Comparison of ENCODE assay signal across 8 cellular contexts in the genomic region with DNA sequence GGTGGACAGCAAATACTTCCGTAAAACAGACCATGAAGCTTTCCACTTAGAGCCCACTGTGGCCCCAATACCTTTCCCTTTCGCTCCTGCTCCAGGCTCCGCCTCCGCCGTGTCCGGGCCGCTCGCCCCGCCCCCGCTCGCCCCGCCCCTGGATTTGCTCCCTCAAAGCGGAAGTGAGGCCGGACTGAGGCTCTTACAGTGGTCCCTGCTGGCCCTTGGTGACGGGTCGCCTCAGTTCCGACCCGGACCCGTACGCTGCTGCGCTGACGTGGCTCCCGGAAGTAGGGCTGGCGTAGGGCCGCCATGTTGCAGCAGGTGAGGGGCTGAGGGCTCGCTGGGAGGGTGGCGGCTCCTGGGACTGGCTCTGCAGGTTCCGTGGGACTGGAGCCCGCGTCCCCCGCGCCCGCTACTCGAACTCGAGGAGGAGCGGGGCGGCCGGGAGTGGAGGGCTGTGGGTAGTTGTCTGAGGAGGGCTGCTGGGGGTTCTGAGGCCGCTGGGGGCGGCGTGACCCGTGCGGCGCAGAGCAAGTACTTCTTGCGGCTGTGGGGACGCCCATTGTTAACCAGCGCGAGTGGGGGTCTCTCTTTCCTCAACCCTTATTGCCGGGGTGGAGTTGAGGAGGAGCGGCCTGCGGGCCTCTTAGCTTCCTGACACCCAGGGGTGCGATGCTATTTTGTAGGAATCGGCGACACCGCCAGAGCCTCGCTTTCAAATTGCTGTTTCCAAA. TPM values are rescaled to one million over a fixed set of nuclear protein-coding genes. Genes with fewer than 3 reads are reported as not detected.
A peak's percentile ranks its signal among the peaks of the same experiment; 100 is the strongest.
DNase-seq lines count a peak whose midpoint lies in the region; ATAC-seq and TF ChIP-seq lines count a peak whose summit lies in the region.
"Not testable (repeated sequence)": the region's sequence is repeated elsewhere in the genome, so short reads cannot be mapped to it uniquely, and the experiment has no call there.

A gene (plus strand): TSS at position 193 of the 728 bp plus-strand sequence. CDS start 111 bp downstream, at position 304.

- intact Hi-C loops in T-helper 1 cell treated with Interleukin-12 subunit alpha and Interleukin-12 subunit beta and Interleukin-4 antibody, amounts not matched to agents 30 ng/mL and 1 ng/mL, for 36 hours (cut with micrococcal nuclease): loop anchor here (1.0 to 10.0 kb wide), 3 partner anchors 77 to 599 kb away; a partner anchor contains a TSS
- intact Hi-C loops in left ventricle myocardium inferior (cut with micrococcal nuclease); upper lobe of right lung (cut with DNase I): not testable (repeated sequence)

- DNase-seq in NCI-H1694 (lab: John Stamatoyannopoulos, UW) (peak; percentile 95), amniotic epithelial cell (ENCODE audit: low read depth) (peak; percentile 90), left ventricle myocardium inferior (peak; percentile 97), progenitor cell of endocrine pancreas (ENCODE audit: low spot score, unreplicated experiment) (peak; percentile 93), upper lobe of right lung (peak; percentile 99)

- H3K4me3 ChIP-seq in left ventricle myocardium inferior: peak within 1 kb of the TSS; percentile 77
- peak within 1 kb of the TSS; percentile 57 for H3K4me3 ChIP-seq in upper lobe of right lung

- peak within 1 kb of the TSS; percentile 82 for H3K4me3 Mint-ChIP-seq in progenitor cell of endocrine pancreas (ENCODE audit: low read depth)

- H3K4me1 Mint-ChIP-seq in progenitor cell of endocrine pancreas (ENCODE audit: low read depth): peaks cover 15% of the 10 kb centered on the region

- not testable (repeated sequence) for H3K4me1 ChIP-seq in left ventricle myocardium inferior, upper lobe of right lung

- H3K27me3 ChIP-seq in left ventricle myocardium inferior (ENCODE audit: low read depth); upper lobe of right lung: not testable (repeated sequence)

- peak; percentile 97 for ATAC-seq in GM18498 (IDR thresholded peaks at IDR 0.05; ENCODE audit: unreplicated experiment)
- peak; percentile 97 for ATAC-seq in HG02885 (IDR thresholded peaks at IDR 0.05; ENCODE audit: poor library complexity, unreplicated experiment)
- peak; percentile 100 for ATAC-seq in upper lobe of right lung

- peak within 1 kb of the TSS; percentile 77 for H3K27ac ChIP-seq in left ventricle myocardium inferior (replicated peaks)
- H3K27ac ChIP-seq in upper lobe of right lung: peak within 1 kb of the TSS; percentile 84

- H3K9me3 Mint-ChIP-seq in progenitor cell of endocrine pancreas (ENCODE audit: low read depth): not testable (repeated sequence)

- not testable (repeated sequence) for H3K36me3 ChIP-seq in left ventricle myocardium inferior, upper lobe of right lung

- peak within 1 kb of the TSS; percentile 97 for H3K27ac Mint-ChIP-seq in progenitor cell of endocrine pancreas

- not testable (repeated sequence) for H3K9me3 ChIP-seq in left ventricle myocardium inferior (replicated peaks); upper lobe of right lung

- H3K27me3 Mint-ChIP-seq in progenitor cell of endocrine pancreas: not testable (repeated sequence)

- TF ChIP-seq CTCF in left ventricle myocardium inferior (IDR thresholded peaks at IDR 0.05; ENCODE audit: borderline replicate concordance); progenitor cell of endocrine pancreas (IDR thresholded peaks at IDR 0.05; ENCODE audit: unreplicated experiment); upper lobe of right lung (IDR thresholded peaks at IDR 0.05): not testable (repeated sequence)

- not testable (repeated sequence) for H3K36me3 Mint-ChIP-seq in progenitor cell of endocrine pancreas (ENCODE audit: insufficient read depth)

RNA-seq across cellular contexts. Expression of the gene that starts here (rescaled TPM):
- 30.7 and 37.9 TPM in 2 replicates for total RNA-seq in T-helper 1 cell treated with Interleukin-12 subunit alpha and Interleukin-12 subunit beta and Interleukin-4 antibody, amounts not matched to agents 30 ng/mL and 1 ng/mL, for 36 hours
- 24.7 TPM for total RNA-seq in left ventricle myocardium inferior
- 37.7 and 38.9 TPM in 2 replicates for total RNA-seq in progenitor cell of endocrine pancreas
- total RNA-seq in upper lobe of right lung: 42.1 TPM

Comparison
In these comparisons a context has a peak if more than half of its experiments do, and no peak if none do; other contexts are left out.
1. Peak in every context shown above with its lines: DNase-seq, ATAC-seq, H3K4me3 ChIP-seq and H3K27ac ChIP-seq.